In the genomic region with DNA sequence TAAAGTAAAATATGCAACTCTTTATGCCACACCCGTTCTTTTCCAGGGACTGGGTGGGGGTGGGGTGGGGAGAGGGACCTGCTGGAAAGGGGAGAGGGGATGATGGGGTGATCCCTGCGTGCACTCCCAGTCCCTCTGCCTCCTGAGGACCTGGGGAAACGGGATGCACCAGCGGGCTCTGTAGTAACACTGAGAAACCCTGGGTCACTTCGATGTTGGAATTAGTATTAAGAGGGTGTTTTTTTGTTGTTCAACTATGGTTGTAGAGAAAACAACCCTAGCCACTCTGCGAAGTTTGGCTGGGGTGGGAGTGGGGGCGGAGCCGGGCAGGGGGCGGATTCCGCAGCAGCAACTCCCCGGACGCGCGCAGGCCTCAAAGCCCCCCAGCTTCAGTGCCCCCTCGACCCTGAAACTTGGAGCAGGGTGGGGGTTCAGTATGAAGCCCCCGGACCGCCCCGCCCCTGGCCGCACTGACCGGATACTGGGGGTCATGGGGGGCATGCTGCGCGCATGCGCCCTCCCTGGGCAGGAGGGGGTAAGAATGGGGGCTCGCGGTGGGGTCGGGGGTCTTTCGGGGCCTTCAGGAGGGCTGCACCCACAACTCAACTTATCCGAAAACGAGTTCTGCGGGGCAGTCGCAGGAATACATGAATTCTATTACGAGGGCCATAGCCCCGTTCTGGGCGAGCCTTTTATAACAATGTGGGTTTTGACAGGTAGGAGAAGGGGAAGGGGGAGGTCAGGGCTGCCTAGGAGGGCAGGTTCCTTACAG, we compare ENCODE assay signal across 9 cellular contexts. TPM values are rescaled to one million over a fixed set of nuclear protein-coding genes. Genes with fewer than 3 reads are reported as not detected.
DNase-seq lines count a peak whose midpoint lies in the region; ATAC-seq, FAIRE-seq and TF ChIP-seq lines count a peak whose summit lies in the region.
"Had no signal": no experiment of that assay in that cellular context is flagged by ENCODE, and none has a peak within 500 bp of the region (broad histone marks: within the 10 kb centered on the region; RNA-seq: fewer than 3 reads in every experiment).

No MANE protein-coding gene starts in this region.

- peak overlapping the region; percentile 50 to 73 (median 56) for H3K4me3 ChIP-seq in H1 (ENCODE audit: extremely low read depth in 1 of 4, insufficient read depth in 2 of 4, low read depth in 3 of 4, low read length in 4 of 4)
- H3K4me3 ChIP-seq in transverse colon, result peak overlapping the region; percentile 37 to 94 (median 60)

- H3K9me3 ChIP-seq in H1 (ENCODE audit: insufficient read depth in 2 of 2, low read depth in 1 of 2, low read length in 1 of 2), result no peaks in the 10 kb centered on the region
- H3K9me3 ChIP-seq in transverse colon, result no peaks in the 10 kb centered on the region

- H3K36me3 ChIP-seq in H1 (ENCODE audit: control insufficient read depth in 2 of 4, insufficient read depth in 4 of 4, low read length in 3 of 4), result peaks cover 0 to 5% (median 3%) of the 10 kb centered on the region in 4 experiments; a peak in 3 of 8 replicates
- H3K36me3 ChIP-seq in transverse colon, result no peaks in the 10 kb centered on the region

- H4K5ac ChIP-seq in H1 (ENCODE audit: insufficient read length, low read depth, low read length), result no peak overlapping the region

- H3K27me3 ChIP-seq in H1 (replicated peaks in 1 of 4; ENCODE audit: control insufficient read depth in 3 of 4, extremely low read depth in 1 of 4, insufficient read depth in 3 of 4, low read length in 3 of 4) (peaks cover 4 to 49% (median 36%) of the 10 kb centered on the region in 4 experiments), transverse colon (peaks cover 56% of the 10 kb centered on the region)

- peak overlapping the region; percentile 6 for H3K56ac ChIP-seq in H1 (replicated peaks; ENCODE audit: insufficient read length, low read depth, low read length)

- no peak overlapping the region for H3K4ac ChIP-seq in H1 (replicated peaks; ENCODE audit: insufficient read length, low read depth, low read length)

- no peak overlapping the region for H2AFZ ChIP-seq in H1 (ENCODE audit: low read length)

- ATAC-seq in GM21786 (IDR thresholded peaks at IDR 0.05; ENCODE audit: unreplicated experiment), result no peak

- no peak overlapping the region for H3K27ac Mint-ChIP-seq in activated CD4-positive, alpha-beta T cell treated with anti-CD3 and anti-CD28 coated beads, Interleukin-2, amount 10 ng/mL, durations not matched to agents 24 days and 14 days
- peak overlapping the region; percentile 22 for H3K27ac Mint-ChIP-seq in mesothelial cell of epicardium

- no peak overlapping the region for H2BK5ac ChIP-seq in H1 (ENCODE audit: low read depth, low read length)

- no peak overlapping the region for H3K23ac ChIP-seq in H1 (ENCODE audit: insufficient read length)

- no peaks in the 10 kb centered on the region; the same call in 1 of the 2 replicates for H3K79me1 ChIP-seq in H1 (ENCODE audit: low read depth, low read length)

- TF ChIP-seq RAD21 in H1 (IDR thresholded peaks at IDR 0.05 in 1 of 2, conservative IDR thresholded peaks at IDR 0.05 in 1 of 2; ENCODE audit: low read depth in 2 of 2, low read length in 2 of 2), result no peak

- H3K4me1 ChIP-seq in H1 (replicated peaks in 1 of 4; ENCODE audit: control insufficient read depth in 3 of 4, insufficient read depth in 4 of 4, low read length in 3 of 4) (peaks cover 8 to 17% (median 13%) of the 10 kb centered on the region in 4 experiments), transverse colon (peaks cover 9 to 53% (median 24%) of the 10 kb centered on the region in 4 donors)

- H3K4me3 Mint-ChIP-seq in activated CD4-positive, alpha-beta T cell treated with anti-CD3 and anti-CD28 coated beads, Interleukin-2, amount 10 ng/mL, durations not matched to agents 24 days and 14 days, result peak overlapping the region; percentile 77
- H3K4me3 Mint-ChIP-seq in mesothelial cell of epicardium, result peak overlapping the region; percentile 77

- H2BK120ac ChIP-seq in H1 (replicated peaks; ENCODE audit: low read depth, low read length), result no peak overlapping the region

- TF ChIP-seq EP300 in H1 (IDR thresholded peaks at IDR 0.05; ENCODE audit: borderline replicate concordance in 1 of 2, low read depth in 2 of 2, low read length in 2 of 2) (no peak), transverse colon (IDR thresholded peaks at IDR 0.05; ENCODE audit: low read depth) (no peak)

- H3K9me3 Mint-ChIP-seq in activated CD4-positive, alpha-beta T cell treated with anti-CD3 and anti-CD28 coated beads, Interleukin-2, amount 10 ng/mL, durations not matched to agents 24 days and 14 days, result no peaks in the 10 kb centered on the region
- no peaks in the 10 kb centered on the region for H3K9me3 Mint-ChIP-seq in mesothelial cell of epicardium

- H3K18ac ChIP-seq in H1 (ENCODE audit: extremely low read depth, low read length), result peak overlapping the region; percentile 66; the same call in 1 of the 2 replicates

- H4K20me1 ChIP-seq in H1 (replicated peaks in 1 of 2; ENCODE audit: control insufficient read depth in 1 of 2, insufficient read depth in 2 of 2, low read length in 2 of 2), result no peaks in the 10 kb centered on the region

- 0 out of 2 replicates have a peak overlapping the region, but pooled peaks have one; percentile 27 for H2BK12ac ChIP-seq in H1 (ENCODE audit: low read depth, low read length)

- peaks cover 38% of the 10 kb centered on the region for H3K27me3 Mint-ChIP-seq in activated CD4-positive, alpha-beta T cell treated with anti-CD3 and anti-CD28 coated beads, Interleukin-2, amount 10 ng/mL, durations not matched to agents 24 days and 14 days
- H3K27me3 Mint-ChIP-seq in mesothelial cell of epicardium (ENCODE audit: low read depth), result no peaks in the 10 kb centered on the region

- FAIRE-seq in H1 (lab: Jason Lieb, UNC), result no peak

- 3% methylated on average over 27 of the region's 34 CpGs; no CpG with 5 or more reads in 1 of the 2 experiments for WGBS in H1 (ENCODE audit: extremely low coverage in 1 of 2, insufficient coverage in 1 of 2, insufficient read length in 1 of 2, insufficient replicate concordance in 2 of 2, low coverage in 1 of 2, low lambda C conversion rate in 2 of 2, missing lambda C conversion rate in 1 of 2), 2 experiments
- 49% methylated on average over 25 of the region's 34 CpGs; no CpG with 5 or more reads in 1 of the 2 donors for WGBS in transverse colon (ENCODE audit: low coverage in 1 of 2), 2 donors

- H2BK20ac ChIP-seq in H1 (ENCODE audit: low read length), result no peak overlapping the region

- H3K23me2 ChIP-seq in H1 (ENCODE audit: low read depth, low read length), result peaks cover 24% of the 10 kb centered on the region

- H3K27ac ChIP-seq in H1 (ENCODE audit: low read depth, low read length) (no peak overlapping the region), transverse colon (peak overlapping the region; percentile 81 to 93 (median 84))

- no peak overlapping the region; the same call in 1 of the 2 replicates for H4K8ac ChIP-seq in H1 (ENCODE audit: extremely low read depth, insufficient read depth, low read length)

- CTCF ChIA-PET in H1 (lab: Charles Lee; ENCODE audit: partially characterized antibody), result interaction anchor here (1.0 to 12.5 kb wide), 12 partner anchors 10 to 383 kb away, joined by 3 to 124 read pairs (median 6); a partner anchor contains a TSS

- no peak overlapping the region for H2BK15ac ChIP-seq in H1 (ENCODE audit: low read length)

- H3K14ac ChIP-seq in H1 (ENCODE audit: insufficient read length), result no peak overlapping the region

- no peak for DNase-seq in activated CD4-positive, alpha-beta T cell treated with anti-CD3 and anti-CD28 coated beads, Interleukin-2, amount 10 ng/mL, durations not matched to agents 24 days and 14 days
- DNase-seq in activated CD4-positive, alpha-beta T cell treated with anti-CD3 and anti-CD28 coated beads for 4 hours, result no peak
- DNase-seq in H1 (ENCODE audit: low read depth in 1 of 2, low spot score in 2 of 2), result peak in 1 of 2 experiments; percentile 57
- DNase-seq in mesothelial cell of epicardium (ENCODE audit: low spot score in 2 of 2, unreplicated experiment in 2 of 2), result no peak
- no peak for DNase-seq in transverse colon
- no peak for DNase-seq in Ammon's horn (ENCODE audit: low spot score)
- no peak for DNase-seq in stimulated activated CD4-positive, alpha-beta T cell treated with anti-CD3 and anti-CD28 coated beads, Interleukin-1b, Interleukin-23, amount 100 ng/mL, for 48 hours
- DNase-seq: activated CD4-positive, alpha-beta T cell treated with anti-CD3 and anti-CD28 coated beads for 48 hours had no signal

- H3K4me1 Mint-ChIP-seq in activated CD4-positive, alpha-beta T cell treated with anti-CD3 and anti-CD28 coated beads, Interleukin-2, amount 10 ng/mL, durations not matched to agents 24 days and 14 days, result peaks cover 16% of the 10 kb centered on the region
- peaks cover 36% of the 10 kb centered on the region for H3K4me1 Mint-ChIP-seq in mesothelial cell of epicardium

- in situ Hi-C loops in transverse colon (cut with MboI; ENCODE audit: low pct_ligation_motif_present in 1 of 4, low pct_unique_long_range_greater_than_20kb in 1 of 4, low sequenced_read_pairs in 3 of 4), result no loop called here

- no peak overlapping the region for H3K9ac ChIP-seq in H1 (replicated peaks in 1 of 4; ENCODE audit: extremely low read depth in 1 of 4, low read depth in 3 of 4, low read length in 3 of 4)

- H4K91ac ChIP-seq in H1 (replicated peaks; ENCODE audit: insufficient read length, low read length), result no peak overlapping the region

- no peak overlapping the region for H2AK5ac ChIP-seq in H1 (ENCODE audit: low read depth, low read length)

- peaks cover 0 to 10% of the 10 kb centered on the region in 2 experiments; a peak in 1 of 4 replicates for H3K79me2 ChIP-seq in H1 (ENCODE audit: control insufficient read depth in 1 of 2, insufficient read depth in 2 of 2, low read length in 2 of 2)

- no peak for TF ChIP-seq POLR2A in H1 (IDR thresholded peaks at IDR 0.05; ENCODE audit: control extremely low read depth in 1 of 2, low read depth in 2 of 2, low read length in 2 of 2)
- TF ChIP-seq POLR2A in transverse colon (IDR thresholded peaks at IDR 0.05), result no peak

- H3K4me2 ChIP-seq in H1 (ENCODE audit: insufficient read depth in 1 of 2, low read depth in 2 of 2, low read length in 2 of 2), result peak overlapping the region; percentile 88 to 97

- POLR2A ChIA-PET in H1 (lab: Charles Lee; ENCODE audit: partially characterized antibody), result interaction anchor here (0.9 to 7.7 kb wide), 19 partner anchors 10 to 148 kb away, joined by 3 to 60 read pairs (median 6); a partner anchor contains a TSS

- intact Hi-C loops in activated CD4-positive, alpha-beta T cell treated with anti-CD3 and anti-CD28 coated beads, Interleukin-2, amount 10 ng/mL, durations not matched to agents 24 days and 14 days (cut with micrococcal nuclease), result no loop called here
- intact Hi-C loops in transverse colon (cut with DNase I; ENCODE audit: low total_unique reads), result no loop called here

- H3K36me3 Mint-ChIP-seq in activated CD4-positive, alpha-beta T cell treated with anti-CD3 and anti-CD28 coated beads, Interleukin-2, amount 10 ng/mL, durations not matched to agents 24 days and 14 days (ENCODE audit: low read depth), result peaks cover 2% of the 10 kb centered on the region
- H3K36me3 Mint-ChIP-seq in mesothelial cell of epicardium, result peaks cover 26% of the 10 kb centered on the region

- TF ChIP-seq CTCF in H1 (IDR thresholded peaks at IDR 0.05; ENCODE audit: control extremely low read depth in 1 of 3, insufficient read depth in 1 of 3, low read depth in 1 of 3, low read length in 3 of 3) (no peak), mesothelial cell of epicardium (IDR thresholded peaks at IDR 0.05; ENCODE audit: unreplicated experiment) (no peak), transverse colon (IDR thresholded peaks at IDR 0.05) (no peak)

RNA-seq across cellular contexts. Expression of a gene that starts 1.3 kb away (rescaled TPM):
- 1.6 and 1.7 TPM in 2 replicates for total RNA-seq in activated CD4-positive, alpha-beta T cell treated with anti-CD3 and anti-CD28 coated beads, Interleukin-2, amount 10 ng/mL, durations not matched to agents 24 days and 14 days
- 5.9 and 6.4 TPM in 2 replicates for total RNA-seq in H1 (2021; fragmentation: NEBNext Ultra II Directional; extraction: Animal tissue kit (Norgen Biotek cat#: 25700))
- polyA plus RNA-seq in H1 (2011; rRNA removed), result 8.6 and 8.8 TPM in 2 replicates
- 11.8 TPM for polyA plus RNA-seq in H1 (2011; cell fraction: cytosol; rRNA removed)
- 45.7 TPM for polyA plus RNA-seq in H1 (2011; cell fraction: nucleus; rRNA removed)
- polyA plus RNA-seq in H1 (2012, experiment 1 of 2), result 11.8 to 18.3 TPM (median 17.0 TPM) in 4 replicates
- polyA plus RNA-seq in H1 (2012, experiment 2 of 2), result 10.9 TPM
- polyA plus RNA-seq in H1 (2013, experiment 1 of 2), result 3.8 TPM
- 3.6 TPM for polyA plus RNA-seq in H1 (2013, experiment 2 of 2)
- polyA minus RNA-seq in H1 (2011; rRNA and poly(A)+ RNA removed), result 4.3 and 9.0 TPM in 2 replicates
- 3.4 TPM for polyA minus RNA-seq in H1 (2011; cell fraction: cytosol; rRNA and poly(A)+ RNA removed)
- polyA minus RNA-seq in H1 (2011; cell fraction: nucleus; rRNA and poly(A)+ RNA removed), result 7.1 TPM
- 60.4 to 65.0 TPM (median 62.4 TPM) in 3 replicates for total RNA-seq in mesothelial cell of epicardium
- 10 to 100 TPM in 3 of 4 donors, 1 to 10 TPM in 1; 6.6 to 35.9 (median 15.3) TPM for total RNA-seq in transverse colon

RNA-seq across cellular contexts. Expression of a gene that starts 5.3 kb away (rescaled TPM):
- 15.9 and 18.3 TPM in 2 replicates for total RNA-seq in activated CD4-positive, alpha-beta T cell treated with anti-CD3 and anti-CD28 coated beads, Interleukin-2, amount 10 ng/mL, durations not matched to agents 24 days and 14 days
- total RNA-seq in H1 (2021; fragmentation: NEBNext Ultra II Directional; extraction: Animal tissue kit (Norgen Biotek cat#: 25700)), result 41.8 and 43.4 TPM in 2 replicates
- 92.5 and 126 TPM in 2 replicates for polyA plus RNA-seq in H1 (2011; rRNA removed)
- 92.5 TPM for polyA plus RNA-seq in H1 (2011; cell fraction: cytosol; rRNA removed)
- polyA plus RNA-seq in H1 (2011; cell fraction: nucleus; rRNA removed), result 373 TPM
- 66.9 to 71.1 TPM (median 70.4 TPM) in 4 replicates for polyA plus RNA-seq in H1 (2012, experiment 1 of 2)
- 45.9 TPM for polyA plus RNA-seq in H1 (2012, experiment 2 of 2)
- 41.7 TPM for polyA plus RNA-seq in H1 (2013, experiment 1 of 2)
- polyA plus RNA-seq in H1 (2013, experiment 2 of 2), result 36.1 TPM
- polyA minus RNA-seq in H1 (2011; rRNA and poly(A)+ RNA removed), result 27.3 and 38.8 TPM in 2 replicates
- 31.0 TPM for polyA minus RNA-seq in H1 (2011; cell fraction: cytosol; rRNA and poly(A)+ RNA removed)
- 52.0 TPM for polyA minus RNA-seq in H1 (2011; cell fraction: nucleus; rRNA and poly(A)+ RNA removed)
- 88.3 to 93.6 TPM (median 90.0 TPM) in 3 replicates for total RNA-seq in mesothelial cell of epicardium
- 10 to 100 TPM in 1 of 4 donors, 1 to 10 TPM in 3; 8.0 to 10.9 (median 9.6) TPM for total RNA-seq in transverse colon

RNA-seq across cellular contexts. Expression of a gene that starts 19.0 kb away (rescaled TPM):
- total RNA-seq in activated CD4-positive, alpha-beta T cell treated with anti-CD3 and anti-CD28 coated beads, Interleukin-2, amount 10 ng/mL, durations not matched to agents 24 days and 14 days, result 21.5 and 23.0 TPM in 2 replicates
- 21.4 and 27.1 TPM in 2 replicates for total RNA-seq in H1 (2021; fragmentation: NEBNext Ultra II Directional; extraction: Animal tissue kit (Norgen Biotek cat#: 25700))
- polyA plus RNA-seq in H1 (2011; rRNA removed), result 21.0 and 25.0 TPM in 2 replicates
- polyA plus RNA-seq in H1 (2011; cell fraction: cytosol; rRNA removed), result 21.8 TPM
- 23.9 TPM for polyA plus RNA-seq in H1 (2011; cell fraction: nucleus; rRNA removed)
- 19.5 to 27.9 TPM (median 22.1 TPM) in 4 replicates for polyA plus RNA-seq in H1 (2012, experiment 1 of 2)
- 16.5 TPM for polyA plus RNA-seq in H1 (2012, experiment 2 of 2)
- 14.6 TPM for polyA plus RNA-seq in H1 (2013, experiment 1 of 2)
- polyA plus RNA-seq in H1 (2013, experiment 2 of 2), result 15.9 TPM
- polyA minus RNA-seq in H1 (2011; rRNA and poly(A)+ RNA removed), result 25.6 and 27.0 TPM in 2 replicates
- polyA minus RNA-seq in H1 (2011; cell fraction: cytosol; rRNA and poly(A)+ RNA removed), result 16.4 TPM
- 11.0 TPM for polyA minus RNA-seq in H1 (2011; cell fraction: nucleus; rRNA and poly(A)+ RNA removed)
- total RNA-seq in mesothelial cell of epicardium (23.4 to 24.2 TPM (median 23.7 TPM) in 3 replicates), transverse colon (100 to 1,000 TPM in 1 of 4 donors, 10 to 100 TPM in 3; 38.4 to 308 (median 45.8) TPM)

RNA-seq across cellular contexts. Expression of a gene that starts 23.0 kb away (rescaled TPM):
- 4.6 and 5.7 TPM in 2 replicates for total RNA-seq in activated CD4-positive, alpha-beta T cell treated with anti-CD3 and anti-CD28 coated beads, Interleukin-2, amount 10 ng/mL, durations not matched to agents 24 days and 14 days
- total RNA-seq in H1 (2021; fragmentation: NEBNext Ultra II Directional; extraction: Animal tissue kit (Norgen Biotek cat#: 25700)), result 1.4 and 1.5 TPM in 2 replicates
- 2.2 and 2.3 TPM in 2 replicates for polyA plus RNA-seq in H1 (2011; rRNA removed)
- polyA plus RNA-seq in H1 (2011; cell fraction: cytosol; rRNA removed), result 1.6 TPM
- polyA plus RNA-seq in H1 (2011; cell fraction: nucleus; rRNA removed), result 4.8 TPM
- polyA plus RNA-seq in H1 (2012, experiment 1 of 2), result 0.95 to 1.6 TPM (median 1.3 TPM) in 4 replicates
- 1.3 TPM for polyA plus RNA-seq in H1 (2012, experiment 2 of 2)
- polyA plus RNA-seq in H1 (2013, experiment 1 of 2), result 0.61 TPM
- 0.74 TPM for polyA plus RNA-seq in H1 (2013, experiment 2 of 2)
- polyA minus RNA-seq in H1 (2011; rRNA and poly(A)+ RNA removed), result 1.0 and 1.7 TPM in 2 replicates
- 0.59 TPM for polyA minus RNA-seq in H1 (2011; cell fraction: cytosol; rRNA and poly(A)+ RNA removed)
- 1.5 TPM for polyA minus RNA-seq in H1 (2011; cell fraction: nucleus; rRNA and poly(A)+ RNA removed)
- 0.34 to 0.78 TPM (median 0.35 TPM) in 3 replicates for total RNA-seq in mesothelial cell of epicardium
- total RNA-seq in transverse colon, result 1 to 10 TPM in 2 of 4 donors, under 1 TPM in 1, not detected in 1; 0.68 to 6.4 (median 2.1) TPM
